Comparison of ENCODE assay signal across 10 cellular contexts in genomic region chr4:94548571-94548970, GRCh38.
DNase-seq lines count a peak whose midpoint lies in the region; ATAC-seq and TF ChIP-seq lines count a peak whose summit lies in the region.
"Had no signal": no experiment of that assay in that cellular context is flagged by ENCODE, and none has a peak within 500 bp of the region (broad histone marks: within the 10 kb centered on the region; RNA-seq: fewer than 3 reads in every experiment).

No MANE protein-coding gene starts in this region.

- H3K4me3 ChIP-seq in hepatocyte = no peak overlapping the region
- no peak overlapping the region for H3K4me3 ChIP-seq in upper lobe of left lung

- peak overlapping the region; percentile 18 for H3K4me2 ChIP-seq in hepatocyte

- ATAC-seq in upper lobe of left lung (ENCODE audit: low FRiP score in 2 of 2) (peak; percentile 30 to 89), GM18861 (IDR thresholded peaks at IDR 0.05; ENCODE audit: unreplicated experiment) (no peak), GM19463 (IDR thresholded peaks at IDR 0.05; ENCODE audit: unreplicated experiment) (no peak)

- no peaks in the 10 kb centered on the region for H4K20me1 ChIP-seq in hepatocyte (ENCODE audit: insufficient read depth, poor library complexity, severe bottlenecking)

- H3K27ac ChIP-seq in hepatocyte (peak overlapping the region; percentile 84), upper lobe of left lung (peak overlapping the region in 2 of 4 donors; percentile 21 to 30)
- H3K27ac ChIP-seq: VCaP had no signal

- no peak for TF ChIP-seq EP300 in upper lobe of left lung (IDR thresholded peaks at IDR 0.05)

- H3K9me2 ChIP-seq in hepatocyte (replicated peaks; ENCODE audit: insufficient read depth) = no peaks in the 10 kb centered on the region

- DNase-seq in KG1 (lab: John Stamatoyannopoulos, UW) (peak; percentile 22), amniotic epithelial cell (ENCODE audit: low read depth) (peak; percentile 98), hepatocyte (ENCODE audit: low spot score) (peak; percentile 47), upper lobe of left lung (no peak), SHP77 (lab: John Stamatoyannopoulos, UW) (no peak), inferior parietal cortex (ENCODE audit: extremely low spot score) (no peak)
- DNase-seq: cortex of kidney had no signal

- WGBS in hepatocyte (ENCODE audit: low lambda C conversion rate, missing lambda C conversion rate) = 61% methylated on average over 1 of the region's 1 CpG
- 19 to 25% methylated on average over 1 of the region's 1 CpG for WGBS in upper lobe of left lung, 2 donors

- H3K36me3 ChIP-seq in hepatocyte (replicated peaks; ENCODE audit: insufficient read depth, low read depth) (no peaks in the 10 kb centered on the region), upper lobe of left lung (no peaks in the 10 kb centered on the region)

- TF ChIP-seq POLR2A in upper lobe of left lung (IDR thresholded peaks at IDR 0.05) = no peak

- H2AFZ ChIP-seq in hepatocyte = no peak overlapping the region

- peaks cover 53% of the 10 kb centered on the region for H3K79me2 ChIP-seq in hepatocyte

- H3K4me1 ChIP-seq in hepatocyte (ENCODE audit: insufficient read depth) (no peaks in the 10 kb centered on the region), upper lobe of left lung (peaks cover 5 to 18% (median 8%) of the 10 kb centered on the region in 4 donors)

- no peaks in the 10 kb centered on the region for H3K9me3 ChIP-seq in hepatocyte (ENCODE audit: low read depth)
- H3K9me3 ChIP-seq in upper lobe of left lung = no peaks in the 10 kb centered on the region

- H3K27me3 ChIP-seq in hepatocyte (no peaks in the 10 kb centered on the region), upper lobe of left lung (no peaks in the 10 kb centered on the region)

- TF ChIP-seq CTCF in hepatocyte (IDR thresholded peaks at IDR 0.05; ENCODE audit: poor library complexity) (no peak), upper lobe of left lung (IDR thresholded peaks at IDR 0.05) (no peak)

Comparison
In these comparisons a context has a peak if more than half of its experiments do, and no peak if none do; other contexts are left out.
1. DNase-seq: peak in KG1 (single experiment), amniotic epithelial cell (single experiment) and hepatocyte (single experiment); none in upper lobe of left lung (0 of 2), SHP77 (0 of 2) and inferior parietal cortex (single experiment).
2. ATAC-seq: peak in upper lobe of left lung (2 of 2); none in GM18861 (single experiment) and GM19463 (single experiment).